ENCODE assay signal across 20 cellular contexts in the genomic region with DNA sequence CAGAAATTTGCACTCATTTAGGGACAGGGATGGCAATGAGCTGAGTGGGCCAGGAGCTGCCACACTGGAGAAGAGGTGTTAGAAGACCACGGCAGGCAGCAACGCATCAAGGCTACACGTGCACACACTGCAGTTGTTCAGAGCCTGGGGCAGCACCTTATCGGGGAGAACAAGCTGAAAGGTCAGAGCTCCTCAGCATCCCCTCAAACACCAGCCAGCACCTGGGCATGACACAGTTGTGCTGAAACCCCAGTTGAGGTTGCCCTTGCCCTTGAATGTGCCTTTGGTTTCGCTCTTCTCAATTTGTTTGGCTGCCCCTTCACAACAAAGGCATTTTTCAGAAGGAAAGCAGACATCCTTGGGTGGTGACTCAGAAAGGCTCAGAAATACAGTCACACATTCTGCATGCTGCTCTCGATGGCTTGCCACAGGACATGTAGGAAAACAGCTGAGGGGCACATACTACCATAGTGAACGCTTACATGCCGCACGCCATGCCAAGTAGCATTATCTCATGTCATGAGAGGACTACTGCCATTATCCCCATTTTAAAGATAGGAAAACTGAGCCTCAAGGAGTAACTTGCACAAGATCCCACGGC. TPM values are rescaled to one million over a fixed set of nuclear protein-coding genes. Genes with fewer than 3 reads are reported as not detected.
DNase-seq lines count a peak whose midpoint lies in the region; FAIRE-seq and TF ChIP-seq lines count a peak whose summit lies in the region.
"Had no signal": no experiment of that assay in that cellular context is flagged by ENCODE, and none has a peak within 500 bp of the region (broad histone marks: within the 10 kb centered on the region; RNA-seq: fewer than 3 reads in every experiment).

No MANE protein-coding gene starts in this region.

- H3K27me3 Mint-ChIP-seq in neural crest cell (ENCODE audit: low read depth) = no peaks in the 10 kb centered on the region

- TF ChIP-seq CTCF in AG10803 (conservative IDR thresholded peaks at IDR 0.05; ENCODE audit: low read length) (no peak), bronchial epithelial cell (IDR thresholded peaks at IDR 0.05; ENCODE audit: insufficient read depth, low read length, severe bottlenecking) (no peak), neural crest cell (conservative IDR thresholded peaks at IDR 0.05) (no peak), A673 (conservative IDR thresholded peaks at IDR 0.05; ENCODE audit: low read depth, low read length) (no peak)

- peaks cover 8% of the 10 kb centered on the region for H3K4me1 ChIP-seq in A673 (ENCODE audit: insufficient read depth, low read length, poor library complexity, severe bottlenecking)
- H3K4me1 ChIP-seq: body of pancreas, gastroesophageal sphincter, parathyroid adenoma, suprapubic skin had no signal

- H3K9me3 ChIP-seq in A673 (ENCODE audit: low read depth, low read length, poor library complexity, severe bottlenecking) = no peaks in the 10 kb centered on the region
- H3K9me3 ChIP-seq: body of pancreas, gastroesophageal sphincter, mucosa of descending colon, suprapubic skin had no signal

- no peak overlapping the region for H3K27ac ChIP-seq in A673 (ENCODE audit: low read depth, low read length, poor library complexity, severe bottlenecking)
- H3K27ac ChIP-seq: body of pancreas, gastroesophageal sphincter, parathyroid adenoma, suprapubic skin had no signal

- no peaks in the 10 kb centered on the region for H3K9me3 Mint-ChIP-seq in neural crest cell
- H3K9me3 Mint-ChIP-seq: activated CD4-positive, alpha-beta memory T cell treated with anti-CD3 and anti-CD28 coated beads, Interleukin-2, amount 10 ng/mL, durations not matched to agents 7 days and 5 days; CD4-positive, alpha-beta memory T cell had no signal

- H3K27ac Mint-ChIP-seq in neural crest cell (ENCODE audit: unreplicated experiment) = peak overlapping the region; percentile 82
- H3K27ac Mint-ChIP-seq: activated CD4-positive, alpha-beta memory T cell treated with anti-CD3 and anti-CD28 coated beads, Interleukin-2, amount 10 ng/mL, durations not matched to agents 7 days and 5 days; CD4-positive, alpha-beta memory T cell had no signal

- no TSS peak for BruUV-seq in A673 (replicated peaks; lab: Mats Ljungman, UMichigan)

- H3K4me1 Mint-ChIP-seq in neural crest cell = no peaks in the 10 kb centered on the region
- H3K4me1 Mint-ChIP-seq: activated CD4-positive, alpha-beta memory T cell treated with anti-CD3 and anti-CD28 coated beads, Interleukin-2, amount 10 ng/mL, durations not matched to agents 7 days and 5 days; CD4-positive, alpha-beta memory T cell had no signal

- peak; percentile 92 for DNase-seq in AG10803 (ENCODE audit: low read depth)
- peak; percentile 96 for DNase-seq in M059J (ENCODE audit: low read depth)
- DNase-seq in bronchial epithelial cell (ENCODE audit: low read depth) = peak; percentile 15
- DNase-seq in neural crest cell (ENCODE audit: low read depth, low spot score) = no peak
- no peak for DNase-seq in A673 (ENCODE audit: low spot score)
- no peak for DNase-seq in mesenteric fat pad (ENCODE audit: low spot score)
- no peak for DNase-seq in H7
- DNase-seq in NCI-H446 treated with DMSO at 0.1 percent for 48 hours (lab: John Stamatoyannopoulos, UW) = no peak
- DNase-seq: activated CD4-positive, alpha-beta memory T cell treated with anti-CD3 and anti-CD28 coated beads, Interleukin-2, amount 10 ng/mL, durations not matched to agents 7 days and 5 days; activated effector memory CD4-positive, alpha-beta T cell treated with anti-CD3 and anti-CD28 coated beads, Interleukin-2, amount 50 U/mL, for 16 hours; body of pancreas; CD4-positive, alpha-beta memory T cell; GDM1; mucosa of descending colon; NCI-H1092; NCI-H2171 treated with DMSO at 0.1 percent for 48 hours; NK-92 treated with Interleukin-12 subunit alpha and Interleukin-12 subunit beta, amount 100 ng/mL, for 24 hours had no signal

- H3K27me3 ChIP-seq in bronchial epithelial cell (ENCODE audit: control insufficient read depth, insufficient read depth, low read length) = no peaks in the 10 kb centered on the region
- peaks cover 7% of the 10 kb centered on the region for H3K27me3 ChIP-seq in A673 (replicated peaks; ENCODE audit: insufficient read depth, low read depth, low read length, poor library complexity)
- H3K27me3 ChIP-seq in H7 (ENCODE audit: control insufficient read depth, insufficient read depth, low read length) = no peaks in the 10 kb centered on the region
- H3K27me3 ChIP-seq: body of pancreas had no signal

- H3K36me3 Mint-ChIP-seq in neural crest cell (ENCODE audit: low read depth) = peaks cover 23% of the 10 kb centered on the region
- H3K36me3 Mint-ChIP-seq: CD4-positive, alpha-beta memory T cell had no signal

- POLR2A ChIA-PET in A673 (lab: Charles Lee; ENCODE audit: low non-redundant PET) = no interaction called here

- FAIRE-seq in bronchial epithelial cell (lab: Jason Lieb, UNC) = no peak

- no peaks in the 10 kb centered on the region for H3K36me3 ChIP-seq in bronchial epithelial cell (ENCODE audit: control insufficient read depth, insufficient read depth, low read length)
- no peaks in the 10 kb centered on the region for H3K36me3 ChIP-seq in A673 (ENCODE audit: insufficient read depth, low read length, poor library complexity, severe bottlenecking)
- H3K36me3 ChIP-seq in H7 (replicated peaks; ENCODE audit: control insufficient read depth, insufficient read depth, low read length) = no peaks in the 10 kb centered on the region
- H3K36me3 ChIP-seq: gastroesophageal sphincter, suprapubic skin had no signal

- no peak overlapping the region for H3K4me3 ChIP-seq in AG10803 (ENCODE audit: low read length)
- H3K4me3 ChIP-seq in bronchial epithelial cell (ENCODE audit: low read depth, low read length) = no peak overlapping the region
- no peak overlapping the region for H3K4me3 ChIP-seq in A673 (ENCODE audit: low read depth, low read length, poor library complexity, severe bottlenecking)
- no peak overlapping the region for H3K4me3 ChIP-seq in H7 (ENCODE audit: insufficient read depth, low read depth, low read length)
- H3K4me3 ChIP-seq: body of pancreas, gastroesophageal sphincter, mucosa of descending colon, suprapubic skin had no signal

- H3K4me3 Mint-ChIP-seq in neural crest cell = no peak overlapping the region
- H3K4me3 Mint-ChIP-seq: activated CD4-positive, alpha-beta memory T cell treated with anti-CD3 and anti-CD28 coated beads, Interleukin-2, amount 10 ng/mL, durations not matched to agents 7 days and 5 days; CD4-positive, alpha-beta memory T cell had no signal

- CTCF ChIA-PET in A673 (lab: Charles Lee) = no interaction called here

- intact Hi-C loops in A673 (cut with micrococcal nuclease; ENCODE audit: unreplicated experiment) = no loop called here

RNA-seq across cellular contexts. Expression of gene ST8SIA2, which starts 57.6 kb away (rescaled TPM):
- total RNA-seq in M059J (2014; rRNA removed; shearing (Covaris generic)) = 0.57 and 1.5 TPM in 2 replicates
- not detected in 2 replicates for total RNA-seq in bronchial epithelial cell
- 25.5 and 27.4 TPM in 2 replicates for total RNA-seq in neural crest cell
- total RNA-seq in A673 (2021) = 0.42 and 0.43 TPM in 2 replicates
- not detected for total RNA-seq in mesenteric fat pad
- total RNA-seq in H7 (2014; rRNA removed; shearing (Covaris generic)) = 3.7 and 11.8 TPM in 2 replicates
- total RNA-seq: activated CD4-positive, alpha-beta memory T cell treated with anti-CD3 and anti-CD28 coated beads, Interleukin-2, amount 10 ng/mL, durations not matched to agents 7 days and 5 days; body of pancreas; CD4-positive, alpha-beta memory T cell; gastroesophageal sphincter; suprapubic skin had no signal

Comparison
In these comparisons a context has a peak if more than half of its experiments do, and no peak if none do; other contexts are left out.
1. DNase-seq: peak in AG10803 (single experiment), M059J (single experiment) and bronchial epithelial cell (single experiment); none in neural crest cell (single experiment), A673 (single experiment), mesenteric fat pad (single experiment), H7 (single experiment) and NCI-H446 treated with DMSO at 0.1 percent for 48 hours (single experiment).